Comparison of ENCODE assay signal across 15 cellular contexts in the genomic region with DNA sequence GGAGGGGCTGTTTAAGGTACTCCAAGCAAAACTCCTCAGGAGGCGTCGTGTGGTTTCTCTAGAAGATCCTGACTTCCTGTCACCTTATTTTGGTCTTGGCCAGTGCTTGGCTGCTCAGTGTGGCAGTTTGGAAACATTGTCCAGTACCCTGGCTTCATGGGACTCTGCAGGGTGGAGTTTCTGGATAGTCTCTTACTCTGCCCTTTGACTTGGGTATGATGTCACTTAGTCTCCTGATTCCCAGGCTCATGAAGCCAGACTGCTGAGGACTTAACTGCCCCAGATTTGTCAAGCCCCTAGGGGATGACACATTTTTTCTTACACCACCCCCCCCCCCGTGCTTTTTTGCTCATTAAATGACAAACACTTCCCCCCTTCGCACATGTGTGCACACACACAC.
DNase-seq lines count a peak whose midpoint lies in the region; ATAC-seq and TF ChIP-seq lines count a peak whose summit lies in the region.
"Had no signal": no experiment of that assay in that cellular context is flagged by ENCODE, and none has a peak within 500 bp of the region (broad histone marks: within the 10 kb centered on the region; RNA-seq: fewer than 3 reads in every experiment).

No MANE protein-coding gene starts in this region.

- H3K9me3 ChIP-seq in transverse colon = no peaks in the 10 kb centered on the region

- no peaks in the 10 kb centered on the region for H3K27me3 ChIP-seq in transverse colon
- H3K27me3 ChIP-seq: foreskin keratinocyte had no signal

- no peak for TF ChIP-seq POLR2A in transverse colon (IDR thresholded peaks at IDR 0.05)

- 64 to 68% methylated on average over 2 to 4 of the region's 4 CpGs for WGBS in transverse colon (ENCODE audit: low coverage in 1 of 2), 2 donors

- H3K27ac ChIP-seq in transverse colon = no peak overlapping the region
- H3K27ac ChIP-seq: foreskin keratinocyte had no signal

- no peaks in the 10 kb centered on the region for H3K36me3 ChIP-seq in transverse colon

- DNase-seq in M059J (ENCODE audit: low read depth) (peak; percentile 4), cardiac fibroblast (ENCODE audit: low read depth in 2 of 2) (peak; percentile 48 to 57), left lobe of liver (ENCODE audit: low spot score) (no peak), stromal cell of bone marrow (ENCODE audit: low read depth) (peak; percentile 54), transverse colon (no peak), HPDE6-E6E7 (ENCODE audit: extremely low spot score) (no peak)
- DNase-seq in activated CD4-positive, CD25-positive, alpha-beta regulatory T cell (lab: John Stamatoyannopoulos, UW) = no peak
- DNase-seq: activated CD4-positive, alpha-beta memory T cell treated with anti-CD3 and anti-CD28 coated beads, Interleukin-2, amount 10 ng/mL, durations not matched to agents 7 days and 5 days; stimulated activated CD4-positive, alpha-beta T cell treated with anti-CD3 and anti-CD28 coated beads, Interleukin-4, amount 100 ng/mL, for 4 hours; stimulated activated naive CD8-positive, alpha-beta T cell treated with anti-CD3 and anti-CD28 coated beads, Interleukin-15, amount 100 ng/mL, for 72 hours; T-helper 2 cell had no signal

- H3K4me3 ChIP-seq in cardiac fibroblast (replicated peaks in 1 of 2; ENCODE audit: low read depth in 2 of 2, low read length in 2 of 2) (no peak overlapping the region), transverse colon (no peak overlapping the region)
- H3K4me3 ChIP-seq: coronary artery, GM23338 had no signal

- intact Hi-C loops in transverse colon (cut with DNase I; ENCODE audit: low total_unique reads) = no loop called here

- in situ Hi-C loops in transverse colon (cut with MboI; ENCODE audit: low pct_ligation_motif_present in 1 of 4, low pct_unique_long_range_greater_than_20kb in 1 of 4, low sequenced_read_pairs in 3 of 4) = no loop called here

- TF ChIP-seq EP300 in transverse colon (IDR thresholded peaks at IDR 0.05; ENCODE audit: low read depth) = no peak

- H3K4me1 ChIP-seq in transverse colon = no peaks in the 10 kb centered on the region
- H3K4me1 ChIP-seq: foreskin keratinocyte had no signal

- ATAC-seq in left lobe of liver = peak; percentile 24
- ATAC-seq: activated naive CD4-positive, alpha-beta T cell treated with anti-CD3 and anti-CD28 coated beads, Interleukin-2, amount 50 U/mL, for 72 hours; GM23338; stimulated activated naive CD8-positive, alpha-beta T cell treated with anti-CD3 and anti-CD28 coated beads, Interleukin-15, amount 100 ng/mL, for 72 hours had no signal

- TF ChIP-seq CTCF in cardiac fibroblast (IDR thresholded peaks at IDR 0.05; ENCODE audit: low read depth, low read length) (no peak), transverse colon (IDR thresholded peaks at IDR 0.05) (no peak)

Comparison
In these comparisons a context has a peak if more than half of its experiments do, and no peak if none do; other contexts are left out.
1. DNase-seq: peak in M059J (single experiment), cardiac fibroblast (2 of 2) and stromal cell of bone marrow (single experiment); none in left lobe of liver (single experiment), transverse colon (single experiment), activated CD4-positive, CD25-positive, alpha-beta regulatory T cell (0 of 4) and HPDE6-E6E7 (single experiment).